Comparison of ENCODE assay signal across 10 cellular contexts in genomic region chr16:79589495-79590134, GRCh38. TPM values are rescaled to one million over a fixed set of nuclear protein-coding genes. Genes with fewer than 3 reads are reported as not detected.
DNase-seq lines count a peak whose midpoint lies in the region; ATAC-seq and TF ChIP-seq lines count a peak whose summit lies in the region.
"Had no signal": no experiment of that assay in that cellular context is flagged by ENCODE, and none has a peak within 500 bp of the region (broad histone marks: within the 10 kb centered on the region; RNA-seq: fewer than 3 reads in every experiment).

No MANE protein-coding gene starts in this region.

- peaks cover 26 to 27% of the 10 kb centered on the region in 2 donors for H3K4me1 Mint-ChIP-seq in effector memory CD8-positive, alpha-beta T cell (ENCODE audit: low read depth in 2 of 2)

- no peak overlapping the region for H2AFZ ChIP-seq in PC-9

- ATAC-seq in effector memory CD8-positive, alpha-beta T cell (replicated peaks) = peak; percentile 54
- ATAC-seq in left lung (peak; percentile 6), HG03565 (IDR thresholded peaks at IDR 0.05; ENCODE audit: unreplicated experiment) (no peak)

- TF ChIP-seq CTCF in left lung (IDR thresholded peaks at IDR 0.05) (no peak), spleen (IDR thresholded peaks at IDR 0.05 in 8 of 11, conservative IDR thresholded peaks at IDR 0.05 in 3 of 11) (no peak), PC-9 (conservative IDR thresholded peaks at IDR 0.05) (no peak)

- H3K4me3 Mint-ChIP-seq in effector memory CD8-positive, alpha-beta T cell = peak overlapping the region; percentile 70 to 79

- H3K4me3 ChIP-seq in SJSA1 (peak overlapping the region; percentile 33), left lung (peak overlapping the region; percentile 27 to 35), spleen (peak overlapping the region; percentile 30 to 67 (median 37)), PC-9 (no peak overlapping the region)

- POLR2A ChIA-PET in PC-9 (lab: Charles Lee; ENCODE audit: unreplicated experiment) = no interaction called here

- H3K27me3 ChIP-seq in SJSA1 (replicated peaks) (peaks cover 3% of the 10 kb centered on the region; the same call in 1 of the 2 replicates), left lung (peaks cover 8 to 30% of the 10 kb centered on the region in 2 donors), spleen (replicated peaks in 1 of 7) (peaks cover 0 to 30% (median 7%) of the 10 kb centered on the region in 7 donors), PC-9 (ENCODE audit: insufficient read depth, low read depth) (peaks cover 83% of the 10 kb centered on the region)

- H3F3A ChIP-seq in PC-9 (ENCODE audit: insufficient read depth, low read depth) = no peaks in the 10 kb centered on the region

- H3K9me3 ChIP-seq in SJSA1 (replicated peaks) (no peaks in the 10 kb centered on the region), left lung (no peaks in the 10 kb centered on the region), spleen (no peaks in the 10 kb centered on the region), PC-9 (ENCODE audit: insufficient read depth, low read depth) (no peaks in the 10 kb centered on the region)

- H3K4me1 ChIP-seq in SJSA1 (replicated peaks) (peaks cover 13% of the 10 kb centered on the region), left lung (peaks cover 0 to 6% of the 10 kb centered on the region in 2 donors), spleen (peaks cover 0 to 53% (median 19%) of the 10 kb centered on the region in 6 donors), PC-9 (replicated peaks; ENCODE audit: insufficient read depth) (no peaks in the 10 kb centered on the region)

- intact Hi-C loops in left lung (cut with DNase I) = no loop called here
- intact Hi-C loops in spleen (cut with DNase I; ENCODE audit: low total_unique reads) = no loop called here
- intact Hi-C loops in PC-9 (cut with micrococcal nuclease; ENCODE audit: unreplicated experiment) = loop anchor here (10.0 kb wide), 1 partner anchor 495 kb away; no protein-coding TSS in a partner anchor

- H4K20me1 ChIP-seq in PC-9 (ENCODE audit: insufficient read depth) = no peaks in the 10 kb centered on the region

- H3K9me3 Mint-ChIP-seq in effector memory CD8-positive, alpha-beta T cell = no peaks in the 10 kb centered on the region

- no peak overlapping the region for H3K4me2 ChIP-seq in PC-9

- no TSS peak for BruUV-seq in PC-9 (replicated peaks; lab: Mats Ljungman, UMichigan)

- TF ChIP-seq POLR2A in spleen (IDR thresholded peaks at IDR 0.05) = no peak

- peaks cover 33% of the 10 kb centered on the region for H3K36me3 Mint-ChIP-seq in effector memory CD8-positive, alpha-beta T cell (ENCODE audit: insufficient read depth)

- CTCF ChIA-PET in PC-9 (lab: Charles Lee) = no interaction called here

- WGBS in spleen, 5 donors = 8 to 15% (median 14%) methylated on average over 20 to 48 of the region's 48 CpGs

- DNase-seq in SJSA1 (ENCODE audit: low read depth in 1 of 2, low spot score in 2 of 2) (no peak), left lung (peak in 1 of 2 donors; percentile 71), spleen (peak; percentile 76), middle frontal gyrus (ENCODE audit: extremely low spot score, low spot score) (no peak), PC-9 (no peak), OCI-M1 (lab: John Stamatoyannopoulos, UW) (no peak)
- DNase-seq in effector memory CD8-positive, alpha-beta T cell = no peak
- DNase-seq: DND-41; stimulated activated naive CD4-positive, alpha-beta T cell treated with Interleukin-2 at 50 U/mL for 16 hours had no signal

- peaks cover 0 to 12% of the 10 kb centered on the region in 2 donors for H3K27me3 Mint-ChIP-seq in effector memory CD8-positive, alpha-beta T cell

- H3K9me2 ChIP-seq in PC-9 (ENCODE audit: insufficient read depth) = no peaks in the 10 kb centered on the region

- no peaks in the 10 kb centered on the region for H3K79me2 ChIP-seq in PC-9 (ENCODE audit: low read depth)

- H3K27ac ChIP-seq in SJSA1 = no peak overlapping the region
- peak overlapping the region; percentile 17 to 50 for H3K27ac ChIP-seq in left lung
- peak overlapping the region in 4 of 8 donors; percentile 25 to 60 (median 53) for H3K27ac ChIP-seq in spleen
- no peak overlapping the region for H3K27ac ChIP-seq in PC-9

- H3K27ac Mint-ChIP-seq in effector memory CD8-positive, alpha-beta T cell = peak overlapping the region in 1 of 2 donors; percentile 70

- H3K36me3 ChIP-seq in SJSA1 = peaks cover 9% of the 10 kb centered on the region; the same call in 1 of the 2 replicates
- H3K36me3 ChIP-seq in left lung = no peaks in the 10 kb centered on the region
- H3K36me3 ChIP-seq in spleen = no peaks in the 10 kb centered on the region
- H3K36me3 ChIP-seq in PC-9 (ENCODE audit: low read depth) = no peaks in the 10 kb centered on the region

RNA-seq across cellular contexts. Expression of gene MAF, which starts 10.9 kb away (rescaled TPM):
- 12.8 and 13.8 TPM in 2 replicates for total RNA-seq in SJSA1 (2014; rRNA removed; shearing (Covaris generic))
- 10 to 100 TPM; 52.2 to 60.8 TPM for total RNA-seq in left lung
- total RNA-seq in spleen = 100 to 1,000 TPM in 2 of 7 donors, 10 to 100 TPM in 5; 53.5 to 107 (median 63.0) TPM
- polyA plus RNA-seq in spleen = 10 to 100 TPM in 2 of 3 donors, 1 to 10 TPM in 1; 8.8 to 14.8 (median 12.7) TPM
- total RNA-seq in PC-9 (2021) = not detected in 2 replicates

Comparison
In these comparisons a context has a peak if more than half of its experiments do, and no peak if none do; other contexts are left out.
1. H3K27ac ChIP-seq: peak in left lung (2 of 2); none in SJSA1 (single experiment) and PC-9 (single experiment).
2. RNA of gene MAF, which starts 10.9 kb away (total RNA-seq): 53.5 to 107 TPM in spleen, 52.2 to 60.8 TPM in left lung and 12.8 to 13.8 TPM in SJSA1; not detected in PC-9; every median in the first group is over 10 times any median in the second.